Comparison of ENCODE assay signal across 17 cellular contexts in the genomic region with DNA sequence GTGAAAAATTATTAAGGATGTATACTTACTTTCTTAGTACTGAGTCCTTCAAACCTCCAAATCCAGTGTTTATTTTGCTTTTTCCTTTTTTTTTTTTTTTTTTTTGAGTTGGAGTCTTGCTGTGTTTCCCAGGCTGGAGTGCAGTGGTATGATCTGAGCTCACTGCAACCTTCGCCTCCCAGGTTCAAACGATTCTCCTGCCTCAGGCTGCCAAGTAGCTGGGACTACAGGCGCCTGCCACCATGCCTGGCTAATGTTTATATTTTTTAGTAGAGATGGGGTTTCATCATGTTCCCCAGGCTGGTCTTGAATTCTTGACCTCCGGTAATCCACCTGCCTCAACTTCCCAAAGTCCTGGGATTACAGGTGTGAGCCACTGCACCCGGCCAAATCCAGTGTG.
A peak's percentile ranks its signal among the peaks of the same experiment; 100 is the strongest.
DNase-seq lines count a peak whose midpoint lies in the region; ATAC-seq and TF ChIP-seq lines count a peak whose summit lies in the region.
"Had no signal": no experiment of that assay in that cellular context is flagged by ENCODE, and none has a peak within 500 bp of the region (broad histone marks: within the 10 kb centered on the region; RNA-seq: fewer than 3 reads in every experiment).

No MANE protein-coding gene starts in this region.

- no peak overlapping the region for H3K27ac ChIP-seq in osteoblast (ENCODE audit: low read depth, low read length)
- H3K27ac ChIP-seq: 22Rv1; A549; BLaER1 treated with 17β-estradiol and CSF1 and Interleukin-3, amounts not matched to agents 10 nM and 100 nM; C4-2B had no signal

- H3K4me3 Mint-ChIP-seq in activated CD4-positive, alpha-beta T cell treated with anti-CD3 and anti-CD28 coated beads, Interleukin-2, amount 10 ng/mL, durations not matched to agents 7 days and 5 days = no peak overlapping the region
- no peak overlapping the region for H3K4me3 Mint-ChIP-seq in activated CD4-positive, alpha-beta T cell treated with anti-CD3 and anti-CD28 coated beads, Interleukin-2, amount 10 ng/mL, durations not matched to agents 24 days and 14 days
- H3K4me3 Mint-ChIP-seq in effector memory CD8-positive, alpha-beta T cell = peak overlapping the region; percentile 20 to 21
- H3K4me3 Mint-ChIP-seq: B cell; CD4-positive, alpha-beta T cell; CD8-positive, alpha-beta T cell had no signal

- H3K27me3 Mint-ChIP-seq in activated CD4-positive, alpha-beta T cell treated with anti-CD3 and anti-CD28 coated beads, Interleukin-2, amount 10 ng/mL, durations not matched to agents 7 days and 5 days = no peaks in the 10 kb centered on the region
- no peaks in the 10 kb centered on the region for H3K27me3 Mint-ChIP-seq in activated CD4-positive, alpha-beta T cell treated with anti-CD3 and anti-CD28 coated beads, Interleukin-2, amount 10 ng/mL, durations not matched to agents 24 days and 14 days
- no peaks in the 10 kb centered on the region for H3K27me3 Mint-ChIP-seq in effector memory CD8-positive, alpha-beta T cell
- H3K27me3 Mint-ChIP-seq: B cell; CD4-positive, alpha-beta T cell had no signal

- H3K27me3 ChIP-seq in osteoblast (ENCODE audit: insufficient read depth, low read length) = no peaks in the 10 kb centered on the region
- H3K27me3 ChIP-seq: BLaER1 treated with 17β-estradiol and CSF1 and Interleukin-3, amounts not matched to agents 10 nM and 100 nM had no signal

- no peak overlapping the region for H2AFZ ChIP-seq in osteoblast (ENCODE audit: low read length)

- POLR2A ChIA-PET in activated CD4-positive, alpha-beta T cell treated with anti-CD3 and anti-CD28 coated beads, Interleukin-2, amount 10 ng/mL, durations not matched to agents 7 days and 5 days (lab: Charles Lee) = no interaction called here

- no peak for TF ChIP-seq CTCF in osteoblast (IDR thresholded peaks at IDR 0.05; ENCODE audit: extremely low read depth, low read depth, low read length)

- H3K36me3 ChIP-seq in osteoblast (ENCODE audit: insufficient read depth, low read length) = no peaks in the 10 kb centered on the region

- intact Hi-C loops in activated CD4-positive, alpha-beta T cell treated with anti-CD3 and anti-CD28 coated beads, Interleukin-2, amount 10 ng/mL, durations not matched to agents 24 days and 14 days (cut with micrococcal nuclease) = no loop called here

- no peak for DNase-seq in activated CD4-positive, alpha-beta T cell treated with anti-CD3 and anti-CD28 coated beads, Interleukin-2, amount 10 ng/mL, durations not matched to agents 7 days and 5 days
- no peak for DNase-seq in activated CD4-positive, alpha-beta T cell treated with anti-CD3 and anti-CD28 coated beads, Interleukin-2, amount 10 ng/mL, durations not matched to agents 24 days and 14 days
- DNase-seq in effector memory CD8-positive, alpha-beta T cell = no peak
- peak; percentile 14 for DNase-seq in osteoblast (ENCODE audit: insufficient read length, low spot score, missing footprints)
- DNase-seq: AML-193; Caco-2; Calu3; CD4-positive, alpha-beta T cell; CD8-positive, alpha-beta T cell; DMS79 treated with DMSO at 0.1 percent for 48 hours; GF-D8 had no signal

- H3K27ac Mint-ChIP-seq in activated CD4-positive, alpha-beta T cell treated with anti-CD3 and anti-CD28 coated beads, Interleukin-2, amount 10 ng/mL, durations not matched to agents 7 days and 5 days = peak overlapping the region; percentile 31
- no peak overlapping the region for H3K27ac Mint-ChIP-seq in activated CD4-positive, alpha-beta T cell treated with anti-CD3 and anti-CD28 coated beads, Interleukin-2, amount 10 ng/mL, durations not matched to agents 24 days and 14 days
- H3K27ac Mint-ChIP-seq in effector memory CD8-positive, alpha-beta T cell = no peak overlapping the region
- H3K27ac Mint-ChIP-seq: B cell; CD8-positive, alpha-beta T cell had no signal

- H3K9me3 ChIP-seq in osteoblast (ENCODE audit: low read depth, low read length) = no peaks in the 10 kb centered on the region
- H3K9me3 ChIP-seq: A549; BLaER1 treated with 17β-estradiol and CSF1 and Interleukin-3, amounts not matched to agents 10 nM and 100 nM; Caco-2 had no signal

- peaks cover 57% of the 10 kb centered on the region for H3K36me3 Mint-ChIP-seq in activated CD4-positive, alpha-beta T cell treated with anti-CD3 and anti-CD28 coated beads, Interleukin-2, amount 10 ng/mL, durations not matched to agents 7 days and 5 days (ENCODE audit: low read depth)
- H3K36me3 Mint-ChIP-seq in activated CD4-positive, alpha-beta T cell treated with anti-CD3 and anti-CD28 coated beads, Interleukin-2, amount 10 ng/mL, durations not matched to agents 24 days and 14 days (ENCODE audit: low read depth) = peaks cover 35% of the 10 kb centered on the region
- peaks cover 32% of the 10 kb centered on the region for H3K36me3 Mint-ChIP-seq in effector memory CD8-positive, alpha-beta T cell (ENCODE audit: insufficient read depth)

- H3K79me2 ChIP-seq in osteoblast (ENCODE audit: insufficient read depth, low read length) = no peaks in the 10 kb centered on the region

- H3K4me2 ChIP-seq in osteoblast (ENCODE audit: insufficient read depth, low read length) = no peak overlapping the region
- H3K4me2 ChIP-seq: A549; BLaER1 treated with 17β-estradiol and CSF1 and Interleukin-3, amounts not matched to agents 10 nM and 100 nM had no signal

- no peak overlapping the region for H3K4me3 ChIP-seq in osteoblast (ENCODE audit: insufficient read depth, low read length)
- H3K4me3 ChIP-seq: A549; BLaER1 treated with 17β-estradiol and CSF1 and Interleukin-3, amounts not matched to agents 10 nM and 100 nM had no signal

- H3K9me3 Mint-ChIP-seq in activated CD4-positive, alpha-beta T cell treated with anti-CD3 and anti-CD28 coated beads, Interleukin-2, amount 10 ng/mL, durations not matched to agents 7 days and 5 days = no peaks in the 10 kb centered on the region
- no peaks in the 10 kb centered on the region for H3K9me3 Mint-ChIP-seq in activated CD4-positive, alpha-beta T cell treated with anti-CD3 and anti-CD28 coated beads, Interleukin-2, amount 10 ng/mL, durations not matched to agents 24 days and 14 days
- H3K9me3 Mint-ChIP-seq in effector memory CD8-positive, alpha-beta T cell = no peaks in the 10 kb centered on the region
- H3K9me3 Mint-ChIP-seq: CD4-positive, alpha-beta T cell; CD8-positive, alpha-beta T cell had no signal

- H3K4me1 Mint-ChIP-seq in activated CD4-positive, alpha-beta T cell treated with anti-CD3 and anti-CD28 coated beads, Interleukin-2, amount 10 ng/mL, durations not matched to agents 7 days and 5 days = peaks cover 50% of the 10 kb centered on the region
- peaks cover 40% of the 10 kb centered on the region for H3K4me1 Mint-ChIP-seq in activated CD4-positive, alpha-beta T cell treated with anti-CD3 and anti-CD28 coated beads, Interleukin-2, amount 10 ng/mL, durations not matched to agents 24 days and 14 days
- H3K4me1 Mint-ChIP-seq in effector memory CD8-positive, alpha-beta T cell (ENCODE audit: low read depth in 2 of 2) = peaks cover 31 to 43% of the 10 kb centered on the region in 2 donors

- CTCF ChIA-PET in activated CD4-positive, alpha-beta T cell treated with anti-CD3 and anti-CD28 coated beads, Interleukin-2, amount 10 ng/mL, durations not matched to agents 7 days and 5 days (lab: Charles Lee) = interaction anchor here (1.0 kb wide), 1 partner anchor 48 kb away, joined by 4 read pairs; no protein-coding TSS in a partner anchor

- H3K4me1 ChIP-seq in osteoblast (ENCODE audit: insufficient read depth, low read length) = no peaks in the 10 kb centered on the region
- H3K4me1 ChIP-seq: Caco-2 had no signal

- ATAC-seq in effector memory CD8-positive, alpha-beta T cell (replicated peaks) = no peak
- ATAC-seq in GM18909 (IDR thresholded peaks at IDR 0.05; ENCODE audit: poor library complexity, unreplicated experiment) = no peak
- ATAC-seq: A549; CD8-positive, alpha-beta T cell had no signal

- no peaks in the 10 kb centered on the region for H4K20me1 ChIP-seq in osteoblast (ENCODE audit: insufficient read depth, low read length)
- H4K20me1 ChIP-seq: BLaER1 treated with 17β-estradiol and CSF1 and Interleukin-3, amounts not matched to agents 10 nM and 100 nM had no signal

Comparison
In these comparisons a context has a peak if more than half of its experiments do, and no peak if none do; other contexts are left out.
1. H3K4me3 Mint-ChIP-seq: peak in effector memory CD8-positive, alpha-beta T cell (2 of 2); none in activated CD4-positive, alpha-beta T cell treated with anti-CD3 and anti-CD28 coated beads, Interleukin-2, amount 10 ng/mL, durations not matched to agents 7 days and 5 days (single experiment) and activated CD4-positive, alpha-beta T cell treated with anti-CD3 and anti-CD28 coated beads, Interleukin-2, amount 10 ng/mL, durations not matched to agents 24 days and 14 days (single experiment).